ENCODE assay signal across 11 cellular contexts in the genomic region with DNA sequence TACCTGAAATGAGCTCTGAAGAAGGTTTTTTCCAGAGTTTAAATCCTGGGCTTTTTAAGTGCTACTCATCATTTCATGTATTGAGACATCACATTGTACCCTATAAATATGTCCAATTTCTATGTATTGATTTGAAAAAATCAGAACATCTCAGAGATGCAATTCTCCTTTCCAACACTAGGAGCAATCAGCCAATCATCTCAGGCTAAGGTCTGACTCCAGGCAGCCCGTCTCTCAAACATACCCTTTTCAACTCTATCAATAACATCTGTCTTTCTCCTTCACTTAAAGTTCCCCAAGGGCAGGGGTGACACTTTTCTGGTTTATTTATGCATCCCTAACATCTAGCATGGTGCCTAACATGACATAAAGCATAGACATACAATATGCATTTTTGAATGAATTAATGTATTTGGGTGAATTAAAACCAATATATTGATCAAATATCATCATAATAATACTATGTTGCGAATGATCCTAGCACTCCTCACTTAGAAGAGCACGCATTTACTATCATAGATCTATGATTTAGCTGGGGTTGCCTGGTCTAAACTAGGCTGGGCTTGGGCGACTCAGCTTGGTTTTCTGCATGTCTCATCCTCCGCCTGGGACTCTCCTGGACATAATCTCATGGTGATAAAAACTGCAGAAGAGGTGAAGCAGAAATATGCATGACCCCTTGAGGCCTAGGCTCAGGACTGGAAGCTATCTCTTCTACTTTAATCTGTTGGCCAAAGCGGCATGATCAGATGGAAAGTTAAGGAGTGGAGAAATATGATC. TPM values are rescaled to one million over a fixed set of nuclear protein-coding genes. Genes with fewer than 3 reads are reported as not detected.
DNase-seq lines count a peak whose midpoint lies in the region; ATAC-seq and TF ChIP-seq lines count a peak whose summit lies in the region.
"Had no signal": no experiment of that assay in that cellular context is flagged by ENCODE, and none has a peak within 500 bp of the region (broad histone marks: within the 10 kb centered on the region; RNA-seq: fewer than 3 reads in every experiment).

No MANE protein-coding gene starts in this region.

- H3K36me3 ChIP-seq in OCI-LY1 (ENCODE audit: insufficient read depth, low read length) (no peaks in the 10 kb centered on the region), smooth muscle cell (ENCODE audit: low read depth) (no peaks in the 10 kb centered on the region), H7 (replicated peaks; ENCODE audit: control insufficient read depth, insufficient read depth, low read length) (no peaks in the 10 kb centered on the region)

- H3K27me3 ChIP-seq in OCI-LY1 (ENCODE audit: insufficient read depth, low read length): no peaks in the 10 kb centered on the region
- no peaks in the 10 kb centered on the region for H3K27me3 ChIP-seq in smooth muscle cell (ENCODE audit: low read depth)
- H3K27me3 ChIP-seq in H7 (ENCODE audit: control insufficient read depth, insufficient read depth, low read length): peaks cover 37% of the 10 kb centered on the region

- peaks cover 20% of the 10 kb centered on the region for H3K27me3 Mint-ChIP-seq in activated T-cell treated with anti-CD3 and anti-CD28 coated beads, Interleukin-2, amount 50 U/mL, for 72 hours (ENCODE audit: low read depth)
- peaks cover 19% of the 10 kb centered on the region for H3K27me3 Mint-ChIP-seq in activated T-cell treated with anti-CD3 and anti-CD28 coated beads, Interleukin-2, amount 50 U/mL, for 4 hours (ENCODE audit: low read depth)

- H3K4me2 ChIP-seq in OCI-LY1 (ENCODE audit: low read length) (no peak overlapping the region), smooth muscle cell (no peak overlapping the region)

- no peak for DNase-seq in activated T-cell treated with anti-CD3 and anti-CD28 coated beads, Interleukin-2, amount 50 U/mL, for 72 hours
- DNase-seq in activated T-cell treated with anti-CD3 and anti-CD28 coated beads, Interleukin-2, amount 50 U/mL, for 4 hours: no peak
- DNase-seq in epithelial cell of esophagus (ENCODE audit: low read depth): no peak
- no peak for DNase-seq in smooth muscle cell (lab: John Stamatoyannopoulos, UW; ENCODE audit: unreplicated experiment)
- no peak for DNase-seq in stimulated activated CD4-positive, alpha-beta T cell treated with anti-CD3 and anti-CD28 coated beads, Interleukin-2, amount 100 ng/mL, for 24 hours
- DNase-seq in H7: no peak
- no peak for DNase-seq in NCI-H510A treated with DMSO at 0.1 percent for 48 hours (lab: John Stamatoyannopoulos, UW)
- DNase-seq: mesenchymal stem cell, NCI-H2171 treated with DMSO at 0.1 percent for 48 hours had no signal

- peak; percentile 42 to 47 for ATAC-seq in activated T-cell treated with anti-CD3 and anti-CD28 coated beads, Interleukin-2, amount 50 U/mL, for 72 hours (replicated peaks in 1 of 2)
- no peak for ATAC-seq in activated T-cell treated with anti-CD3 and anti-CD28 coated beads, Interleukin-2, amount 50 U/mL, for 4 hours

- H3K4me1 Mint-ChIP-seq in activated T-cell treated with anti-CD3 and anti-CD28 coated beads, Interleukin-2, amount 50 U/mL, for 72 hours (ENCODE audit: low read depth): no peaks in the 10 kb centered on the region
- H3K4me1 Mint-ChIP-seq in activated T-cell treated with anti-CD3 and anti-CD28 coated beads, Interleukin-2, amount 50 U/mL, for 4 hours (ENCODE audit: low read depth): no peaks in the 10 kb centered on the region

- H3K27ac ChIP-seq in OCI-LY1 (ENCODE audit: low read depth, low read length, poor library complexity, severe bottlenecking) (no peak overlapping the region), smooth muscle cell (ENCODE audit: low read depth) (peak overlapping the region; percentile 94)

- H3K27ac Mint-ChIP-seq in activated T-cell treated with anti-CD3 and anti-CD28 coated beads, Interleukin-2, amount 50 U/mL, for 72 hours: no peak overlapping the region

- H3F3A ChIP-seq in OCI-LY1 (ENCODE audit: insufficient read depth, low read length): no peaks in the 10 kb centered on the region
- peaks cover 27% of the 10 kb centered on the region for H3F3A ChIP-seq in smooth muscle cell (ENCODE audit: low read depth)

- WGBS in smooth muscle cell (ENCODE audit: low lambda C conversion rate): 80% methylated on average over 6 of the region's 6 CpGs

- H2AFZ ChIP-seq in OCI-LY1 (ENCODE audit: low read length) (no peak overlapping the region), smooth muscle cell (ENCODE audit: low read depth) (no peak overlapping the region)

- H3K9me3 ChIP-seq in OCI-LY1 (ENCODE audit: low read length) (no peaks in the 10 kb centered on the region), smooth muscle cell (replicated peaks; ENCODE audit: low read depth) (no peaks in the 10 kb centered on the region)

- peaks cover 3 to 7% of the 10 kb centered on the region in 2 donors for H3K9me3 Mint-ChIP-seq in activated T-cell treated with anti-CD3 and anti-CD28 coated beads, Interleukin-2, amount 50 U/mL, for 72 hours
- no peaks in the 10 kb centered on the region for H3K9me3 Mint-ChIP-seq in activated T-cell treated with anti-CD3 and anti-CD28 coated beads, Interleukin-2, amount 50 U/mL, for 4 hours

- TF ChIP-seq CTCF in OCI-LY1 (IDR thresholded peaks at IDR 0.05; ENCODE audit: low read length) (peak; percentile 47), epithelial cell of esophagus (IDR thresholded peaks at IDR 0.05; ENCODE audit: insufficient read depth, low read depth, low read length, missing control alignments) (peak; percentile 42), smooth muscle cell (IDR thresholded peaks at IDR 0.05; ENCODE audit: borderline replicate concordance, insufficient read depth, poor library complexity, severe bottlenecking) (peak; percentile 36)

- no peaks in the 10 kb centered on the region for H3K36me3 Mint-ChIP-seq in activated T-cell treated with anti-CD3 and anti-CD28 coated beads, Interleukin-2, amount 50 U/mL, for 72 hours (ENCODE audit: insufficient read depth in 2 of 2)
- no peaks in the 10 kb centered on the region for H3K36me3 Mint-ChIP-seq in activated T-cell treated with anti-CD3 and anti-CD28 coated beads, Interleukin-2, amount 50 U/mL, for 4 hours (ENCODE audit: insufficient read depth)

- H3K4me3 Mint-ChIP-seq in activated T-cell treated with anti-CD3 and anti-CD28 coated beads, Interleukin-2, amount 50 U/mL, for 72 hours: no peak overlapping the region
- H3K4me3 Mint-ChIP-seq in activated T-cell treated with anti-CD3 and anti-CD28 coated beads, Interleukin-2, amount 50 U/mL, for 4 hours: no peak overlapping the region

- no peak overlapping the region for H3K4me3 ChIP-seq in OCI-LY1 (ENCODE audit: low read depth, low read length, poor library complexity, severe bottlenecking)
- no peak overlapping the region for H3K4me3 ChIP-seq in epithelial cell of esophagus (ENCODE audit: low read length)
- no peak overlapping the region for H3K4me3 ChIP-seq in smooth muscle cell
- H3K4me3 ChIP-seq in H7 (ENCODE audit: insufficient read depth, low read depth, low read length): no peak overlapping the region

- H3K9me2 ChIP-seq in OCI-LY1 (ENCODE audit: low read depth, low read length): no peaks in the 10 kb centered on the region

- H4K20me1 ChIP-seq in OCI-LY1 (ENCODE audit: insufficient read depth, low read length) (no peaks in the 10 kb centered on the region), smooth muscle cell (ENCODE audit: low read depth) (no peaks in the 10 kb centered on the region)

- H3K79me2 ChIP-seq in OCI-LY1 (ENCODE audit: insufficient read depth, low read length): no peaks in the 10 kb centered on the region
- peaks cover 49% of the 10 kb centered on the region for H3K79me2 ChIP-seq in smooth muscle cell (ENCODE audit: low read depth)

- H3K9ac ChIP-seq in OCI-LY1 (ENCODE audit: low read length) (no peak overlapping the region), smooth muscle cell (ENCODE audit: low read depth) (no peak overlapping the region)

- H3K4me1 ChIP-seq in OCI-LY1 (ENCODE audit: insufficient read depth, low read length, severe bottlenecking) (no peaks in the 10 kb centered on the region), smooth muscle cell (ENCODE audit: low read depth) (peaks cover 7% of the 10 kb centered on the region)

RNA-seq across cellular contexts. Expression of a gene that starts 5.2 kb away (rescaled TPM):
- not detected for total RNA-seq in activated T-cell treated with anti-CD3 and anti-CD28 coated beads, Interleukin-2, amount 50 U/mL, for 72 hours
- total RNA-seq in activated T-cell treated with anti-CD3 and anti-CD28 coated beads, Interleukin-2, amount 50 U/mL, for 4 hours: under 1 TPM; 0.10 to 0.66 (median 0.35) TPM
- 1,172 and 1,251 TPM in 2 replicates for total RNA-seq in smooth muscle cell
- polyA plus RNA-seq in smooth muscle cell: 637 and 1,034 TPM in 2 replicates
- total RNA-seq in H7 (2014; rRNA removed; shearing (Covaris generic)): 10.2 and 12.9 TPM in 2 replicates
- total RNA-seq: activated CD8-positive, alpha-beta memory T cell treated with anti-CD3 and anti-CD28 coated beads for 36 hours had no signal

Comparison
In these comparisons a context has a peak if more than half of its experiments do, and no peak if none do; other contexts are left out.
1. ATAC-seq: peak in activated T-cell treated with anti-CD3 and anti-CD28 coated beads, Interleukin-2, amount 50 U/mL, for 72 hours (2 of 2); none in activated T-cell treated with anti-CD3 and anti-CD28 coated beads, Interleukin-2, amount 50 U/mL, for 4 hours (0 of 2).
2. RNA of a gene that starts 5.2 kb away (total RNA-seq): 1,172 to 1,251 TPM in smooth muscle cell; 10.2 to 12.9 TPM in H7, 0.10 to 0.66 TPM in activated T-cell treated with anti-CD3 and anti-CD28 coated beads, Interleukin-2, amount 50 U/mL, for 4 hours and not detected in activated T-cell treated with anti-CD3 and anti-CD28 coated beads, Interleukin-2, amount 50 U/mL, for 72 hours; every median in the first group is over 10 times any median in the second.
3. Peak in every context shown above with its lines, with median percentiles within 50 percentile points of each other: CTCF ChIP-seq.